6 cellular contexts compared by ENCODE assay signal in genomic region chr19:49475995-49476880, GRCh38. TPM values are rescaled to one million over a fixed set of nuclear protein-coding genes. Genes with fewer than 3 reads are reported as not detected.
DNase-seq lines count a peak whose midpoint lies in the region; ATAC-seq lines count a peak whose summit lies in the region.

No MANE protein-coding gene starts in this region.

- H3K36me3 Mint-ChIP-seq in immature natural killer cell = peaks cover 0 to 2% (median 0%) of the 10 kb centered on the region in 3 donors

- peaks cover 5 to 7% (median 5%) of the 10 kb centered on the region in 3 donors for H3K27me3 Mint-ChIP-seq in immature natural killer cell (ENCODE audit: low read depth in 3 of 3)

- no peak for ATAC-seq in HG02610 (IDR thresholded peaks at IDR 0.05; ENCODE audit: unreplicated experiment)
- ATAC-seq in GM19467 (IDR thresholded peaks at IDR 0.05; ENCODE audit: unreplicated experiment) = no peak

- peak overlapping the region; percentile 84 to 95 (median 91) for H3K4me3 Mint-ChIP-seq in immature natural killer cell

- peak; percentile 51 for DNase-seq in NCI-H345 (lab: John Stamatoyannopoulos, UW)
- no peak for DNase-seq in NCI-H345 treated with DMSO at 0.1 percent for 48 hours (lab: John Stamatoyannopoulos, UW; ENCODE audit: unreplicated experiment)
- DNase-seq in activated T-cell treated with anti-CD3 and anti-CD28 coated beads, Interleukin-2, amount 50 U/mL, for 1 hour = peak; percentile 73
- DNase-seq in immature natural killer cell = peak in 1 of 3 donors; percentile 37

- peaks cover 39 to 43% of the 10 kb centered on the region in 2 donors for H3K4me1 Mint-ChIP-seq in immature natural killer cell

- H3K27ac Mint-ChIP-seq in immature natural killer cell = peak overlapping the region; percentile 85 to 98 (median 97)

- no peaks in the 10 kb centered on the region for H3K9me3 Mint-ChIP-seq in immature natural killer cell

RNA-seq across cellular contexts. Expression of gene FLT3LG, which starts 2.2 kb away (rescaled TPM):
- 10 to 100 TPM; 22.6 to 36.6 (median 28.3) TPM for polyA plus RNA-seq in immature natural killer cell

RNA-seq across cellular contexts. Expression of gene RPL13A, which starts 11.2 kb away (rescaled TPM):
- 1,000 to 10,000 TPM in 2 of 3 donors, 100 to 1,000 TPM in 1; 840 to 2,055 (median 1,247) TPM for polyA plus RNA-seq in immature natural killer cell

RNA-seq across cellular contexts. Expression of gene RPS11, which starts 20.0 kb away (rescaled TPM):
- 1,000 to 10,000 TPM; 1,178 to 2,153 (median 1,290) TPM for polyA plus RNA-seq in immature natural killer cell

RNA-seq across cellular contexts. Expression of gene ALDH16A1, which starts 23.2 kb away (rescaled TPM):
- 10 to 100 TPM; 37.2 to 57.0 (median 42.4) TPM for polyA plus RNA-seq in immature natural killer cell

RNA-seq across cellular contexts. Expression of gene PIH1D1, which starts 24.6 kb away (rescaled TPM):
- polyA plus RNA-seq in immature natural killer cell = 10 to 100 TPM; 91.4 to 97.6 (median 93.3) TPM
